ENCODE assay signal across 11 cellular contexts in the genomic region with DNA sequence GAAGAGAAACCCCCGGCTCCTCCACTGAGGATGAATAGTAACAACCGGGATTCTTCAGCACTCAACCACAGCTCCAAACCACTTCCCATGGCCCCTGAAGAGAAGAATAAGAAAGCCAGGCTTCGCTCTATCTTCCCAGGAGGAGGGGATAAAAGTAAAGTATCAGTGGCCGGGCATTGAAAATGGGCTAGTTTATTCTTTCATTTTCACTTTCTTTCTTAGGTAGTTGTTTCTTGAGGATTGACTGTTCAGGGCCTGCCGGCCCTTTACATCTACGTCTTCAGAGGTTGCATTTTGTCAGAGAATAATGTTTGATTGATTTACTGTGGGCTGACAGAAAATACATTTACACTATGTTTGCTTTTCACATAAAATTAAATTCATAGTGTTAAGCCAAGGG. TPM values are rescaled to one million over a fixed set of nuclear protein-coding genes. Genes with fewer than 3 reads are reported as not detected.
DNase-seq lines count a peak whose midpoint lies in the region; ATAC-seq and TF ChIP-seq lines count a peak whose summit lies in the region.
"Had no signal": no experiment of that assay in that cellular context is flagged by ENCODE, and none has a peak within 500 bp of the region (broad histone marks: within the 10 kb centered on the region; RNA-seq: fewer than 3 reads in every experiment).

No MANE protein-coding gene starts in this region.

- H3K9me3 Mint-ChIP-seq in activated naive CD4-positive, alpha-beta T cell treated with anti-CD3 and anti-CD28 coated beads, Interleukin-2, amount 50 U/mL, for 24 hours, result no peaks in the 10 kb centered on the region
- H3K9me3 Mint-ChIP-seq in T-helper 1 cell treated with Interleukin-12 subunit alpha and Interleukin-12 subunit beta and Interleukin-4 antibody, amounts not matched to agents 30 μg/mL and 1 μg/mL, for 36 hours, result no peaks in the 10 kb centered on the region

- DNase-seq in activated naive CD4-positive, alpha-beta T cell treated with anti-CD3 and anti-CD28 coated beads, Interleukin-2, amount 50 U/mL, for 16 hours, result no peak
- DNase-seq in BE2C (no peak), islet precursor cell (no peak), trophoblast cell (no peak), AG20443 (ENCODE audit: low spot score) (no peak)
- DNase-seq: SIG-M5 had no signal

- no peaks in the 10 kb centered on the region for H3K36me3 Mint-ChIP-seq in activated naive CD4-positive, alpha-beta T cell treated with anti-CD3 and anti-CD28 coated beads, Interleukin-2, amount 50 U/mL, for 24 hours
- H3K36me3 Mint-ChIP-seq in T-helper 1 cell treated with Interleukin-12 subunit alpha and Interleukin-12 subunit beta and Interleukin-4 antibody, amounts not matched to agents 30 μg/mL and 1 μg/mL, for 36 hours (ENCODE audit: low read depth), result no peaks in the 10 kb centered on the region

- H3K4me1 ChIP-seq in BE2C, result no peaks in the 10 kb centered on the region
- no peaks in the 10 kb centered on the region for H3K4me1 ChIP-seq in trophoblast cell (ENCODE audit: control insufficient read depth in 1 of 2, insufficient read depth in 2 of 2, low read length in 2 of 2)
- H3K4me1 ChIP-seq: ascending aorta had no signal

- no peak overlapping the region for H3K27ac ChIP-seq in trophoblast cell (ENCODE audit: low read depth, low read length)
- H3K27ac ChIP-seq: ascending aorta had no signal

- no peak overlapping the region for H3K4me3 ChIP-seq in BE2C (ENCODE audit: low read depth, low read length)
- H3K4me3 ChIP-seq in trophoblast cell (ENCODE audit: low read depth, low read length), result no peak overlapping the region
- H3K4me3 ChIP-seq: ascending aorta, smooth muscle cell had no signal

- H3K4me3 Mint-ChIP-seq in activated naive CD4-positive, alpha-beta T cell treated with anti-CD3 and anti-CD28 coated beads, Interleukin-2, amount 50 U/mL, for 24 hours, result peak overlapping the region; percentile 70
- H3K4me3 Mint-ChIP-seq in T-helper 1 cell treated with Interleukin-12 subunit alpha and Interleukin-12 subunit beta and Interleukin-4 antibody, amounts not matched to agents 30 μg/mL and 1 μg/mL, for 36 hours, result peak overlapping the region; percentile 54

- H3K14ac ChIP-seq in trophoblast cell (ENCODE audit: low read length), result no peak overlapping the region

- no peak overlapping the region for H3K4ac ChIP-seq in trophoblast cell (ENCODE audit: low read depth, low read length)

- TF ChIP-seq CTCF in BE2C (IDR thresholded peaks at IDR 0.05; ENCODE audit: low read depth, low read length), result no peak

- no peak overlapping the region for H2AFZ ChIP-seq in trophoblast cell (ENCODE audit: insufficient read depth, low read length, poor library complexity)

- no peaks in the 10 kb centered on the region for H3K27me3 ChIP-seq in BE2C
- H3K27me3 ChIP-seq in trophoblast cell (ENCODE audit: insufficient read depth, low read length), result no peaks in the 10 kb centered on the region
- H3K27me3 ChIP-seq: ascending aorta had no signal

- no CpG with 5 or more reads among the region's 6 CpGs for WGBS in trophoblast cell (ENCODE audit: extremely low coverage, insufficient coverage, insufficient read length)

- H3K79me1 ChIP-seq in trophoblast cell (ENCODE audit: low read length), result no peaks in the 10 kb centered on the region

- H3K4me1 Mint-ChIP-seq in activated naive CD4-positive, alpha-beta T cell treated with anti-CD3 and anti-CD28 coated beads, Interleukin-2, amount 50 U/mL, for 24 hours, result peaks cover 5% of the 10 kb centered on the region
- H3K4me1 Mint-ChIP-seq in T-helper 1 cell treated with Interleukin-12 subunit alpha and Interleukin-12 subunit beta and Interleukin-4 antibody, amounts not matched to agents 30 μg/mL and 1 μg/mL, for 36 hours (ENCODE audit: low read depth), result peaks cover 16% of the 10 kb centered on the region

- H4K12ac ChIP-seq in trophoblast cell (ENCODE audit: low read depth, low read length), result no peak overlapping the region

- H2BK12ac ChIP-seq in trophoblast cell (ENCODE audit: low read length), result no peak overlapping the region

- H4K91ac ChIP-seq in trophoblast cell (ENCODE audit: low read depth, low read length), result no peak overlapping the region

- no peaks in the 10 kb centered on the region for H3K27me3 Mint-ChIP-seq in activated naive CD4-positive, alpha-beta T cell treated with anti-CD3 and anti-CD28 coated beads, Interleukin-2, amount 50 U/mL, for 24 hours
- H3K27me3 Mint-ChIP-seq in T-helper 1 cell treated with Interleukin-12 subunit alpha and Interleukin-12 subunit beta and Interleukin-4 antibody, amounts not matched to agents 30 μg/mL and 1 μg/mL, for 36 hours (ENCODE audit: low read depth), result no peaks in the 10 kb centered on the region

- ATAC-seq in HG02973 (IDR thresholded peaks at IDR 0.05; ENCODE audit: unreplicated experiment), result peak; percentile 76

- no peak overlapping the region for H3K9ac ChIP-seq in trophoblast cell (ENCODE audit: low read length)

- H3K23ac ChIP-seq in trophoblast cell (ENCODE audit: low read length), result no peak overlapping the region

- H2BK120ac ChIP-seq in trophoblast cell (ENCODE audit: insufficient read depth, low read length, poor library complexity), result no peak overlapping the region

- no peak overlapping the region for H2AK5ac ChIP-seq in trophoblast cell (ENCODE audit: low read length)

- H3K4me2 ChIP-seq in trophoblast cell (ENCODE audit: low read length), result no peak overlapping the region
- H3K4me2 ChIP-seq: smooth muscle cell had no signal

- no peaks in the 10 kb centered on the region for H3K9me3 ChIP-seq in BE2C
- H3K9me3 ChIP-seq in trophoblast cell (ENCODE audit: insufficient read depth, low read depth, low read length), result no peaks in the 10 kb centered on the region
- H3K9me3 ChIP-seq: ascending aorta had no signal

- H3K27ac Mint-ChIP-seq in activated naive CD4-positive, alpha-beta T cell treated with anti-CD3 and anti-CD28 coated beads, Interleukin-2, amount 50 U/mL, for 24 hours, result peak overlapping the region; percentile 92
- H3K27ac Mint-ChIP-seq in T-helper 1 cell treated with Interleukin-12 subunit alpha and Interleukin-12 subunit beta and Interleukin-4 antibody, amounts not matched to agents 30 μg/mL and 1 μg/mL, for 36 hours, result peak overlapping the region; percentile 81

- no peaks in the 10 kb centered on the region for H3K36me3 ChIP-seq in BE2C
- H3K36me3 ChIP-seq in trophoblast cell (ENCODE audit: control insufficient read depth in 1 of 2, insufficient read depth in 2 of 2, low read length in 2 of 2), result no peaks in the 10 kb centered on the region
- H3K36me3 ChIP-seq: ascending aorta had no signal

- no peak overlapping the region for H3K18ac ChIP-seq in trophoblast cell (ENCODE audit: low read length)

- H3K79me2 ChIP-seq in trophoblast cell (ENCODE audit: control insufficient read depth, insufficient read depth, low read length, poor library complexity), result no peaks in the 10 kb centered on the region

- H4K8ac ChIP-seq in trophoblast cell (ENCODE audit: low read depth, low read length), result no peak overlapping the region

- H2BK5ac ChIP-seq in trophoblast cell (ENCODE audit: low read depth, low read length, poor library complexity), result no peak overlapping the region

RNA-seq across cellular contexts. Expression of a gene that starts 27.1 kb away (rescaled TPM):
- 0.29 TPM for polyA plus RNA-seq in BE2C (2012; ENCODE audit: insufficient read depth, insufficient read length, low read depth)
- 14.6 and 15.9 TPM in 2 replicates for polyA plus RNA-seq in trophoblast cell (2013)
